Comparison of ENCODE assay signal across 1 cellular context in the genomic region with DNA sequence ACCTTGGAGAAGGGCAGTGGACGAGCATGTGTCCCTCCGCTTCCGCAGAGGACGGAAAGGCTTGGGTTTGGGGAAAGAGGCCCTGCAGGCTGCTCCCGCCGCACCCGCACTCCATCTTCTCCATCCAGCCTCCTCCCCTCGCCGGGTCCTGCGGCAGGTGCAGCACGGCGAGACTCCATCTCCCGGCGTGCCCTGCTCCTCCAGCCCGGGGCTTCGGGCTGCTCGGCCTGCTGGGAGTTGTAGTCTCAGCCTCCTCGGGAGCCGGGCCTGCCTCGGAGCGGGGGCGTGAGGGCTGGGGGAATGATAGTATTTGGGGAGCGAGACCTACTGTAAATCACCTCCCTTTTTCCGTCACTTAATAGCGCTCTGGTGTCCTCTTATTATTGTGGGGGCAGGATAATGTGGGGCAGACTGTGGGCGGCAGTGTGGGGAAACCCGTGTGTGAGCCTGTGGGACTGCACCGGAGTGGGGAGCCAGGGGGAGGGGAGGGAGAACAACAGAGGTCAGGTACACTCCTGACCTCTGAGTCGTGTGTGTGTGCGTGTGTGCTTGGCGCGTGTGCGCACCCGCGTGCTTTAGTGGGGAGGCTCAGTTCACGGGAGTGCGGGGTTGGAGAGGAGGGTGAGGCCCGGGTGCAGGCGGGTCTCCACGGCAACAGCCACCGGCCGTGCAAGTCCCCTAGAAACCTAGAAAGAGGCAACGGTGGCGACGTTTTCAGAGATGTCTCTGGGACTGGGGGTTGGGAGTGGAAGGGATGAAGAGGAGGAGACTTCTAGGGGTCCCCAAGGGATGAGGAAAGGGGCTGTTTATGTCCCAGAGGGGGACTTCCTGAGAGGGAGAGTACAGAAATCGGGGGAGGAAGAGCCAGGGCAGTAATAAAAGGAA.
TF ChIP-seq lines count a peak whose summit lies in the region.

No MANE protein-coding gene starts in this region.

TF ChIP-seq in K562, 482 proteins besides CTCF, POLR2A, EP300 and RAD21 (continued from another document):
- TF ChIP-seq, protein P1, sequence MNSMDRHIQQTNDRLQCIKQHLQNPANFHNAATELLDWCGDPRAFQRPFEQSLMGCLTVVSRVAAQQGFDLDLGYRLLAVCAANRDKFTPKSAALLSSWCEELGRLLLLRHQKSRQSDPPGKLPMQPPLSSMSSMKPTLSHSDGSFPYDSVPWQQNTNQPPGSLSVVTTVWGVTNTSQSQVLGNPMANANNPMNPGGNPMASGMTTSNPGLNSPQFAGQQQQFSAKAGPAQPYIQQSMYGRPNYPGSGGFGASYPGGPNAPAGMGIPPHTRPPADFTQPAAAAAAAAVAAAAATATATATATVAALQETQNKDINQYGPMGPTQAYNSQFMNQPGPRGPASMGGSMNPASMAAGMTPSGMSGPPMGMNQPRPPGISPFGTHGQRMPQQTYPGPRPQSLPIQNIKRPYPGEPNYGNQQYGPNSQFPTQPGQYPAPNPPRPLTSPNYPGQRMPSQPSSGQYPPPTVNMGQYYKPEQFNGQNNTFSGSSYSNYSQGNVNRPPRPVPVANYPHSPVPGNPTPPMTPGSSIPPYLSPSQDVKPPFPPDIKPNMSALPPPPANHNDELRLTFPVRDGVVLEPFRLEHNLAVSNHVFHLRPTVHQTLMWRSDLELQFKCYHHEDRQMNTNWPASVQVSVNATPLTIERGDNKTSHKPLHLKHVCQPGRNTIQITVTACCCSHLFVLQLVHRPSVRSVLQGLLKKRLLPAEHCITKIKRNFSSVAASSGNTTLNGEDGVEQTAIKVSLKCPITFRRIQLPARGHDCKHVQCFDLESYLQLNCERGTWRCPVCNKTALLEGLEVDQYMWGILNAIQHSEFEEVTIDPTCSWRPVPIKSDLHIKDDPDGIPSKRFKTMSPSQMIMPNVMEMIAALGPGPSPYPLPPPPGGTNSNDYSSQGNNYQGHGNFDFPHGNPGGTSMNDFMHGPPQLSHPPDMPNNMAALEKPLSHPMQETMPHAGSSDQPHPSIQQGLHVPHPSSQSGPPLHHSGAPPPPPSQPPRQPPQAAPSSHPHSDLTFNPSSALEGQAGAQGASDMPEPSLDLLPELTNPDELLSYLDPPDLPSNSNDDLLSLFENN (IDR thresholded peaks at IDR 0.05; ENCODE audit: low read depth in 2 of 2, low read length in 2 of 2), result 0 out of 4 replicates have a peak, but pooled peaks have one; percentile 22 to 53
- TF ChIP-seq, protein P2, sequence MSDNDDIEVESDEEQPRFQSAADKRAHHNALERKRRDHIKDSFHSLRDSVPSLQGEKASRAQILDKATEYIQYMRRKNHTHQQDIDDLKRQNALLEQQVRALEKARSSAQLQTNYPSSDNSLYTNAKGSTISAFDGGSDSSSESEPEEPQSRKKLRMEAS (CRISPR knock-in tag; IDR thresholded peaks at IDR 0.05), result peak; percentile 71
- peak; percentile 71; the same call in 1 of the 2 replicates for TF ChIP-seq RFX1 (IDR thresholded peaks at IDR 0.05)
- TF ChIP-seq, protein P3, sequence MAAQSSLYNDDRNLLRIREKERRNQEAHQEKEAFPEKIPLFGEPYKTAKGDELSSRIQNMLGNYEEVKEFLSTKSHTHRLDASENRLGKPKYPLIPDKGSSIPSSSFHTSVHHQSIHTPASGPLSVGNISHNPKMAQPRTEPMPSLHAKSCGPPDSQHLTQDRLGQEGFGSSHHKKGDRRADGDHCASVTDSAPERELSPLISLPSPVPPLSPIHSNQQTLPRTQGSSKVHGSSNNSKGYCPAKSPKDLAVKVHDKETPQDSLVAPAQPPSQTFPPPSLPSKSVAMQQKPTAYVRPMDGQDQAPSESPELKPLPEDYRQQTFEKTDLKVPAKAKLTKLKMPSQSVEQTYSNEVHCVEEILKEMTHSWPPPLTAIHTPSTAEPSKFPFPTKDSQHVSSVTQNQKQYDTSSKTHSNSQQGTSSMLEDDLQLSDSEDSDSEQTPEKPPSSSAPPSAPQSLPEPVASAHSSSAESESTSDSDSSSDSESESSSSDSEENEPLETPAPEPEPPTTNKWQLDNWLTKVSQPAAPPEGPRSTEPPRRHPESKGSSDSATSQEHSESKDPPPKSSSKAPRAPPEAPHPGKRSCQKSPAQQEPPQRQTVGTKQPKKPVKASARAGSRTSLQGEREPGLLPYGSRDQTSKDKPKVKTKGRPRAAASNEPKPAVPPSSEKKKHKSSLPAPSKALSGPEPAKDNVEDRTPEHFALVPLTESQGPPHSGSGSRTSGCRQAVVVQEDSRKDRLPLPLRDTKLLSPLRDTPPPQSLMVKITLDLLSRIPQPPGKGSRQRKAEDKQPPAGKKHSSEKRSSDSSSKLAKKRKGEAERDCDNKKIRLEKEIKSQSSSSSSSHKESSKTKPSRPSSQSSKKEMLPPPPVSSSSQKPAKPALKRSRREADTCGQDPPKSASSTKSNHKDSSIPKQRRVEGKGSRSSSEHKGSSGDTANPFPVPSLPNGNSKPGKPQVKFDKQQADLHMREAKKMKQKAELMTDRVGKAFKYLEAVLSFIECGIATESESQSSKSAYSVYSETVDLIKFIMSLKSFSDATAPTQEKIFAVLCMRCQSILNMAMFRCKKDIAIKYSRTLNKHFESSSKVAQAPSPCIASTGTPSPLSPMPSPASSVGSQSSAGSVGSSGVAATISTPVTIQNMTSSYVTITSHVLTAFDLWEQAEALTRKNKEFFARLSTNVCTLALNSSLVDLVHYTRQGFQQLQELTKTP (IDR thresholded peaks at IDR 0.05; ENCODE audit: low read depth in 1 of 2, partially characterized antibody in 2 of 2), result peak; percentile 54 to 99
- 0 out of 2 replicates have a peak, but pooled peaks have one; percentile 18 for TF ChIP-seq JUND (IDR thresholded peaks at IDR 0.05; ENCODE audit: borderline replicate concordance, low read depth, low read length)
- TF ChIP-seq JUND (tag; IDR thresholded peaks at IDR 0.05; ENCODE audit: borderline replicate concordance, low read depth, low read length), result no peak
- TF ChIP-seq SP2 (IDR thresholded peaks at IDR 0.05; ENCODE audit: extremely low read depth, low read depth, low read length, poor library complexity, severe bottlenecking), result peak; percentile 8
